ENCODE assay signal across 23 cellular contexts in the genomic region with DNA sequence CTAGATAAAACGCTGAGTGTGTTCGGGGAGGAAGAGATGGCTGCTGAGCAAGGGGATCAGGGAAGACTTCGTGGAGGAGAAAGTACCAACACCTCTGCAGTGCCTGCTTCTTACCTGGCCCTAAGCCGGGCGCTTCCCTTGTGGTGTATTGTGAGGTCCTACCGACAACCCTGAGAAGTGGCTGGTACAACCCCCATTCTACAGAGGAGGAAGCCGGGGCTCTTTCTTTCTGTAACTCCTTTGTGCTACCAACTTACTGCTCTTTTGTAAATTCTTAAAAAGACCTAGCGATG.
DNase-seq lines count a peak whose midpoint lies in the region; ATAC-seq and TF ChIP-seq lines count a peak whose summit lies in the region.
"Had no signal": no experiment of that assay in that cellular context is flagged by ENCODE, and none has a peak within 500 bp of the region (broad histone marks: within the 10 kb centered on the region; RNA-seq: fewer than 3 reads in every experiment).

No MANE protein-coding gene starts in this region.

- no peak overlapping the region for H3K18ac ChIP-seq in H9 (ENCODE audit: insufficient read length, low read depth, low read length)

- no peak overlapping the region for H3T11ph ChIP-seq in H9 (ENCODE audit: low read length)

- CTCF ChIA-PET in WTC11 (lab: Charles Lee), result no interaction called here

- H3K36me3 ChIP-seq in BLaER1 (no peaks in the 10 kb centered on the region), neural progenitor cell (no peaks in the 10 kb centered on the region)
- H3K36me3 ChIP-seq: SJCRH30 had no signal

- H3K9ac ChIP-seq in BLaER1 (no peak overlapping the region), H9 (ENCODE audit: extremely low read depth, insufficient read length, low read length) (no peak overlapping the region), neural progenitor cell (no peak overlapping the region)
- H3K9ac ChIP-seq: GM23248 had no signal

- no peak overlapping the region for H2BK20ac ChIP-seq in H9 (ENCODE audit: low read depth, low read length, poor library complexity, severe bottlenecking)

- no peak overlapping the region for H3K4me3 Mint-ChIP-seq in H9
- H3K4me3 Mint-ChIP-seq in WTC11, result no peak overlapping the region
- H3K4me3 Mint-ChIP-seq in neural progenitor cell, result no peak overlapping the region
- H3K4me3 Mint-ChIP-seq in activated T-cell treated with anti-CD3 and anti-CD28 coated beads, Interleukin-2, amount 50 U/mL, for 72 hours, result no peak overlapping the region
- H3K4me3 Mint-ChIP-seq: CD8-positive, alpha-beta T cell had no signal

- H3K4me3 ChIP-seq in BLaER1 (no peak overlapping the region), neural progenitor cell (no peak overlapping the region)
- H3K4me3 ChIP-seq: GM23248, SJCRH30 had no signal

- H2BK12ac ChIP-seq in H9 (ENCODE audit: insufficient read length, low read depth, low read length), result no peak overlapping the region

- H3K9me3 ChIP-seq in BLaER1, result no peaks in the 10 kb centered on the region
- H3K9me3 ChIP-seq in H9 (ENCODE audit: control insufficient read depth, low read depth, low read length), result no peaks in the 10 kb centered on the region
- no peaks in the 10 kb centered on the region for H3K9me3 ChIP-seq in neural progenitor cell (ENCODE audit: low read depth)
- H3K9me3 ChIP-seq: Caco-2, SJCRH30 had no signal

- H3K4me1 ChIP-seq in BLaER1, result peaks cover 59% of the 10 kb centered on the region
- no peaks in the 10 kb centered on the region for H3K4me1 ChIP-seq in H9 (ENCODE audit: insufficient read depth, low read length)
- H3K4me1 ChIP-seq in neural progenitor cell, result peaks cover 16% of the 10 kb centered on the region
- H3K4me1 ChIP-seq: Caco-2 had no signal

- H2AFZ ChIP-seq in H9 (ENCODE audit: low read length), result no peak overlapping the region
- no peak overlapping the region for H2AFZ ChIP-seq in neural progenitor cell (replicated peaks)
- H2AFZ ChIP-seq: GM23248 had no signal

- no peak overlapping the region for H2AK5ac ChIP-seq in H9 (ENCODE audit: insufficient read length, low read length)

- H3K9me3 Mint-ChIP-seq in H9 (no peaks in the 10 kb centered on the region), WTC11 (no peaks in the 10 kb centered on the region), neural progenitor cell (no peaks in the 10 kb centered on the region)
- no peaks in the 10 kb centered on the region for H3K9me3 Mint-ChIP-seq in activated T-cell treated with anti-CD3 and anti-CD28 coated beads, Interleukin-2, amount 50 U/mL, for 72 hours
- H3K9me3 Mint-ChIP-seq: CD8-positive, alpha-beta T cell had no signal

- H3K27me3 ChIP-seq in BLaER1, result no peaks in the 10 kb centered on the region
- no peaks in the 10 kb centered on the region for H3K27me3 ChIP-seq in H9 (ENCODE audit: insufficient read depth, low read length)
- H3K27me3 ChIP-seq in neural progenitor cell, result no peaks in the 10 kb centered on the region
- H3K27me3 ChIP-seq: SJCRH30 had no signal

- TF ChIP-seq CTCF in H9 (conservative IDR thresholded peaks at IDR 0.05) (no peak), WTC11 (IDR thresholded peaks at IDR 0.05) (no peak), neural progenitor cell (IDR thresholded peaks at IDR 0.05) (no peak)

- POLR2A ChIA-PET in WTC11 (lab: Charles Lee), result no interaction called here

- no peak overlapping the region for H2BK120ac ChIP-seq in H9 (ENCODE audit: low read depth, low read length, poor library complexity, severe bottlenecking)

- ATAC-seq in WTC11 (no peak), HG03378 (IDR thresholded peaks at IDR 0.05; ENCODE audit: unreplicated experiment) (no peak)
- ATAC-seq in activated T-cell treated with anti-CD3 and anti-CD28 coated beads, Interleukin-2, amount 50 U/mL, for 72 hours (replicated peaks in 1 of 2), result no peak
- ATAC-seq: CD8-positive, alpha-beta T cell; PC-3; SK-N-SH treated with all-trans-retinoic acid at 6 μM for 48 hours had no signal

- H3F3A ChIP-seq in neural progenitor cell (ENCODE audit: low read depth), result peaks cover 21% of the 10 kb centered on the region

- H4K20me1 ChIP-seq in BLaER1 (no peaks in the 10 kb centered on the region), H9 (ENCODE audit: control insufficient read depth, insufficient read depth, insufficient read length) (no peaks in the 10 kb centered on the region), neural progenitor cell (ENCODE audit: low read depth) (no peaks in the 10 kb centered on the region)

- no peak overlapping the region for H3K23ac ChIP-seq in H9 (ENCODE audit: insufficient read length, low read depth, low read length)

- H3K14ac ChIP-seq in H9 (ENCODE audit: insufficient read depth, low read length), result no peak overlapping the region

- no peak overlapping the region for H4K8ac ChIP-seq in H9 (replicated peaks; ENCODE audit: insufficient read length, low read depth, low read length)

- WGBS in H9 (ENCODE audit: extremely low coverage, insufficient read length, low lambda C conversion rate), result no CpG with 5 or more reads among the region's 8 CpGs

- H3K4ac ChIP-seq in H9 (ENCODE audit: low read depth, low read length), result no peak overlapping the region

- H3K27me3 Mint-ChIP-seq in H9 (ENCODE audit: low read depth), result no peaks in the 10 kb centered on the region
- H3K27me3 Mint-ChIP-seq in WTC11 (ENCODE audit: low read depth), result no peaks in the 10 kb centered on the region
- peaks cover 2% of the 10 kb centered on the region for H3K27me3 Mint-ChIP-seq in neural progenitor cell (ENCODE audit: insufficient read depth, low read depth)
- H3K27me3 Mint-ChIP-seq in activated T-cell treated with anti-CD3 and anti-CD28 coated beads, Interleukin-2, amount 50 U/mL, for 72 hours (ENCODE audit: low read depth), result no peaks in the 10 kb centered on the region

- H3K79me1 ChIP-seq in H9 (ENCODE audit: insufficient read depth, low read depth, low read length, poor library complexity, severe bottlenecking), result no peaks in the 10 kb centered on the region

- H3K36me3 Mint-ChIP-seq in H9 (ENCODE audit: insufficient read depth in 1 of 3, low read depth in 3 of 3) (peaks cover 5 to 18% (median 5%) of the 10 kb centered on the region in 3 experiments; a peak in 6 of 7 replicates), WTC11 (peaks cover 13% of the 10 kb centered on the region), neural progenitor cell (peaks cover 32% of the 10 kb centered on the region)
- no peaks in the 10 kb centered on the region for H3K36me3 Mint-ChIP-seq in activated T-cell treated with anti-CD3 and anti-CD28 coated beads, Interleukin-2, amount 50 U/mL, for 72 hours (ENCODE audit: insufficient read depth in 2 of 2)
- H3K36me3 Mint-ChIP-seq: CD8-positive, alpha-beta T cell had no signal

- no peak overlapping the region for H3K27ac ChIP-seq in BLaER1
- H3K27ac ChIP-seq in H9 (ENCODE audit: insufficient read length, low read depth, low read length), result no peak overlapping the region
- no peak overlapping the region for H3K27ac ChIP-seq in neural progenitor cell
- H3K27ac ChIP-seq: C4-2B, GM23248, SJCRH30 had no signal

- H3K79me2 ChIP-seq in H9 (ENCODE audit: insufficient read depth, low read length) (no peaks in the 10 kb centered on the region), neural progenitor cell (ENCODE audit: low read depth) (no peaks in the 10 kb centered on the region)

- H3K4me2 ChIP-seq in BLaER1, result peak overlapping the region; percentile 73
- no peak overlapping the region for H3K4me2 ChIP-seq in H9 (ENCODE audit: insufficient read depth, insufficient read length, low read length)
- no peak overlapping the region for H3K4me2 ChIP-seq in neural progenitor cell

- no peaks in the 10 kb centered on the region for H3K23me2 ChIP-seq in H9 (ENCODE audit: insufficient read length, low read depth, low read length, poor library complexity, severe bottlenecking)

- H3K56ac ChIP-seq in H9 (ENCODE audit: insufficient read length, low read depth, low read length), result no peak overlapping the region

- no peak overlapping the region for H2BK15ac ChIP-seq in H9 (ENCODE audit: low read depth, low read length)

- H3K27ac Mint-ChIP-seq in H9 (peak overlapping the region in 2 of 3 experiments; percentile 5 to 74; a peak in 5 of 7 replicates), WTC11 (peak overlapping the region; percentile 82), neural progenitor cell (peak overlapping the region; percentile 32)
- H3K27ac Mint-ChIP-seq in activated T-cell treated with anti-CD3 and anti-CD28 coated beads, Interleukin-2, amount 50 U/mL, for 72 hours, result no peak overlapping the region
- H3K27ac Mint-ChIP-seq: CD8-positive, alpha-beta T cell had no signal

- no peak overlapping the region for H4K91ac ChIP-seq in H9 (ENCODE audit: insufficient read length, low read depth, low read length)

- no peak for DNase-seq in H9
- no peak for DNase-seq in WTC11 (ENCODE audit: low spot score)
- DNase-seq in neural progenitor cell (ENCODE audit: low spot score), result no peak
- DNase-seq in NCI-H2081 (lab: John Stamatoyannopoulos, UW), result no peak
- no peak for DNase-seq in activated T-cell treated with anti-CD3 and anti-CD28 coated beads, Interleukin-2, amount 50 U/mL, for 72 hours
- no peak for DNase-seq in activated CD4-positive, alpha-beta T cell treated with anti-CD3 and anti-CD28 coated beads, Interleukin-2, amount 50 U/mL, for 1 hour
- DNase-seq: Caco-2; CD8-positive, alpha-beta T cell; DMS79 treated with DMSO at 0.1 percent for 48 hours; H7; NCI-H1092 treated with DMSO at 0.1 percent for 48 hours; NCI-H1436 treated with DMSO at 0.1 percent for 48 hours; NCI-H187 treated with DMSO at 0.1 percent for 48 hours; NCI-H2107; NCI-H524 treated with DMSO at 0.1 percent for 48 hours; NCI-H774; PC-3; SJCRH30 had no signal

- H3K4me1 Mint-ChIP-seq in H9 (peaks cover 8 to 16% of the 10 kb centered on the region in 2 experiments), WTC11 (peaks cover 28% of the 10 kb centered on the region), neural progenitor cell (peaks cover 35% of the 10 kb centered on the region)
- no peaks in the 10 kb centered on the region for H3K4me1 Mint-ChIP-seq in activated T-cell treated with anti-CD3 and anti-CD28 coated beads, Interleukin-2, amount 50 U/mL, for 72 hours (ENCODE audit: low read depth)

- H4K5ac ChIP-seq in H9 (ENCODE audit: insufficient read length, low read depth, low read length), result no peak overlapping the region

- no peak overlapping the region for H2BK5ac ChIP-seq in H9 (ENCODE audit: insufficient read length, low read length)

TF ChIP-seq in WTC11, 78 proteins besides CTCF, POLR2A, EP300 and RAD21 (continues in another document):
- no peak for TF ChIP-seq ZNF219 (CRISPR knock-in tag; IDR thresholded peaks at IDR 0.05; ENCODE audit: borderline replicate concordance)
- no peak for TF ChIP-seq FOXP1 (CRISPR knock-in tag; IDR thresholded peaks at IDR 0.05; ENCODE audit: borderline replicate concordance)
